Comparison of ENCODE assay signal across 14 cellular contexts in genomic region chr4:151268905-151269304, GRCh38. TPM values are rescaled to one million over a fixed set of nuclear protein-coding genes. Genes with fewer than 3 reads are reported as not detected.
"Had no signal": no experiment of that assay in that cellular context is flagged by ENCODE, and none has a peak within 500 bp of the region (broad histone marks: within the 10 kb centered on the region; RNA-seq: fewer than 3 reads in every experiment).

No MANE protein-coding gene starts in this region.

RNA-seq across cellular contexts. Expression of gene PRSS48, which starts 8.1 kb away (rescaled TPM):
- total RNA-seq: stomach, subcutaneous adipose tissue, suprapubic skin, temporal lobe, thoracic aorta, thyroid gland, tibial nerve, transverse colon, upper lobe of left lung, upper lobe of right lung, ureter, urinary bladder, uterus, vagina had no signal
- polyA plus RNA-seq: stomach, urinary bladder had no signal
